ENCODE assay signal across 1 cellular context in the genomic region with DNA sequence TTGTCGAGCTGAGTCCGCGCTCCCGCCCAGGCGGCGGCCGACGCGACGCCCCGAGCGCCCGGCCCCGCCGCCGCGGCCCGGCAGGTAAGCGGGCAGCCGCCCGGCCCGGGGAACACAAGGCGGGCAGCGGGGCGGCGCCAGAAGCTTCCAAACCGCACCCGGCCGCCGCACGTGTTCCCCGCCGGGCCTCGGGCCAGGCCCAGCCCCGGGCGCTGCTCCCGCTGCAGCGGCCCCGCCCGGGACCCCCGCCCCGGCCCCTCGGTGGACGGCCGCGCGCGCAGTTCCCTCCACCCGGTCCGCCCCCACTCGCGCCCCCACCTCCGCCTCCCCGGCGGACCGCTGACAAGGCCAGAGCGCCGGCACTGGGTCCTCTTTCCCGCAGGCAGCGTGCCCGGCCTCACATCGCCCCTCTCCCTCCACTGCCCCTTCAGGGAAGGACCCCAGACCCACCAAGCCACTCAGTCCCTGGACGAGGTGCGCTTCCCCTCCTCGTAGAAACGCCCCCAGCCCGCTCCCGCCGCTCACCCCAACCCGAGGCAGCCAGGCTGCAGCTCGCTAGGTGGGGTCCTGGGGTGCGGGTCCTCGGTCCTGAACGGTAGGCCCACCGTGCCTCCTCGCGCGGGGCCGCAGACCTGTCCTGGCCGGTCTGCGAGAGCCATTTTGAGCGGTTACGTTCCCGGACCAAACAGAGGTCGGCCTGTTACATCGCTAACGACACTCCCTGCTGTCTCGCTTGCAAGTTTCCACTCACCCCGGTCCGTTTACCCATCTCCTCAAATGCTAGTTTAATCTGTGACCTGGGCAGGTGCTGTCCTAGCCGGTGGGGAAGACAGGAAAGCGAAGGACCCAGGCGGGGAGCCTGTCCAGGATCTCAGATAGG.
TF ChIP-seq lines count a peak whose summit lies in the region.

No MANE protein-coding gene starts in this region.

TF ChIP-seq in HepG2, 621 proteins besides CTCF, POLR2A, EP300 and RAD21 (continued from another document and continues in another):
- TF ChIP-seq, protein P1, sequence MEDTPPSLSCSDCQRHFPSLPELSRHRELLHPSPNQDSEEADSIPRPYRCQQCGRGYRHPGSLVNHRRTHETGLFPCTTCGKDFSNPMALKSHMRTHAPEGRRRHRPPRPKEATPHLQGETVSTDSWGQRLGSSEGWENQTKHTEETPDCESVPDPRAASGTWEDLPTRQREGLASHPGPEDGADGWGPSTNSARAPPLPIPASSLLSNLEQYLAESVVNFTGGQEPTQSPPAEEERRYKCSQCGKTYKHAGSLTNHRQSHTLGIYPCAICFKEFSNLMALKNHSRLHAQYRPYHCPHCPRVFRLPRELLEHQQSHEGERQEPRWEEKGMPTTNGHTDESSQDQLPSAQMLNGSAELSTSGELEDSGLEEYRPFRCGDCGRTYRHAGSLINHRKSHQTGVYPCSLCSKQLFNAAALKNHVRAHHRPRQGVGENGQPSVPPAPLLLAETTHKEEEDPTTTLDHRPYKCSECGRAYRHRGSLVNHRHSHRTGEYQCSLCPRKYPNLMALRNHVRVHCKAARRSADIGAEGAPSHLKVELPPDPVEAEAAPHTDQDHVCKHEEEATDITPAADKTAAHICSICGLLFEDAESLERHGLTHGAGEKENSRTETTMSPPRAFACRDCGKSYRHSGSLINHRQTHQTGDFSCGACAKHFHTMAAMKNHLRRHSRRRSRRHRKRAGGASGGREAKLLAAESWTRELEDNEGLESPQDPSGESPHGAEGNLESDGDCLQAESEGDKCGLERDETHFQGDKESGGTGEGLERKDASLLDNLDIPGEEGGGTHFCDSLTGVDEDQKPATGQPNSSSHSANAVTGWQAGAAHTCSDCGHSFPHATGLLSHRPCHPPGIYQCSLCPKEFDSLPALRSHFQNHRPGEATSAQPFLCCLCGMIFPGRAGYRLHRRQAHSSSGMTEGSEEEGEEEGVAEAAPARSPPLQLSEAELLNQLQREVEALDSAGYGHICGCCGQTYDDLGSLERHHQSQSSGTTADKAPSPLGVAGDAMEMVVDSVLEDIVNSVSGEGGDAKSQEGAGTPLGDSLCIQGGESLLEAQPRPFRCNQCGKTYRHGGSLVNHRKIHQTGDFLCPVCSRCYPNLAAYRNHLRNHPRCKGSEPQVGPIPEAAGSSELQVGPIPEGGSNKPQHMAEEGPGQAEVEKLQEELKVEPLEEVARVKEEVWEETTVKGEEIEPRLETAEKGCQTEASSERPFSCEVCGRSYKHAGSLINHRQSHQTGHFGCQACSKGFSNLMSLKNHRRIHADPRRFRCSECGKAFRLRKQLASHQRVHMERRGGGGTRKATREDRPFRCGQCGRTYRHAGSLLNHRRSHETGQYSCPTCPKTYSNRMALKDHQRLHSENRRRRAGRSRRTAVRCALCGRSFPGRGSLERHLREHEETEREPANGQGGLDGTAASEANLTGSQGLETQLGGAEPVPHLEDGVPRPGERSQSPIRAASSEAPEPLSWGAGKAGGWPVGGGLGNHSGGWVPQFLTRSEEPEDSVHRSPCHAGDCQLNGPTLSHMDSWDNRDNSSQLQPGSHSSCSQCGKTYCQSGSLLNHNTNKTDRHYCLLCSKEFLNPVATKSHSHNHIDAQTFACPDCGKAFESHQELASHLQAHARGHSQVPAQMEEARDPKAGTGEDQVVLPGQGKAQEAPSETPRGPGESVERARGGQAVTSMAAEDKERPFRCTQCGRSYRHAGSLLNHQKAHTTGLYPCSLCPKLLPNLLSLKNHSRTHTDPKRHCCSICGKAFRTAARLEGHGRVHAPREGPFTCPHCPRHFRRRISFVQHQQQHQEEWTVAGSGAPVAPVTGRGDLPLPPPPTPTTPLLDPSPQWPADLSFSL (CRISPR knock-in tag; IDR thresholded peaks at IDR 0.05): no peak
- TF ChIP-seq, protein P2, sequence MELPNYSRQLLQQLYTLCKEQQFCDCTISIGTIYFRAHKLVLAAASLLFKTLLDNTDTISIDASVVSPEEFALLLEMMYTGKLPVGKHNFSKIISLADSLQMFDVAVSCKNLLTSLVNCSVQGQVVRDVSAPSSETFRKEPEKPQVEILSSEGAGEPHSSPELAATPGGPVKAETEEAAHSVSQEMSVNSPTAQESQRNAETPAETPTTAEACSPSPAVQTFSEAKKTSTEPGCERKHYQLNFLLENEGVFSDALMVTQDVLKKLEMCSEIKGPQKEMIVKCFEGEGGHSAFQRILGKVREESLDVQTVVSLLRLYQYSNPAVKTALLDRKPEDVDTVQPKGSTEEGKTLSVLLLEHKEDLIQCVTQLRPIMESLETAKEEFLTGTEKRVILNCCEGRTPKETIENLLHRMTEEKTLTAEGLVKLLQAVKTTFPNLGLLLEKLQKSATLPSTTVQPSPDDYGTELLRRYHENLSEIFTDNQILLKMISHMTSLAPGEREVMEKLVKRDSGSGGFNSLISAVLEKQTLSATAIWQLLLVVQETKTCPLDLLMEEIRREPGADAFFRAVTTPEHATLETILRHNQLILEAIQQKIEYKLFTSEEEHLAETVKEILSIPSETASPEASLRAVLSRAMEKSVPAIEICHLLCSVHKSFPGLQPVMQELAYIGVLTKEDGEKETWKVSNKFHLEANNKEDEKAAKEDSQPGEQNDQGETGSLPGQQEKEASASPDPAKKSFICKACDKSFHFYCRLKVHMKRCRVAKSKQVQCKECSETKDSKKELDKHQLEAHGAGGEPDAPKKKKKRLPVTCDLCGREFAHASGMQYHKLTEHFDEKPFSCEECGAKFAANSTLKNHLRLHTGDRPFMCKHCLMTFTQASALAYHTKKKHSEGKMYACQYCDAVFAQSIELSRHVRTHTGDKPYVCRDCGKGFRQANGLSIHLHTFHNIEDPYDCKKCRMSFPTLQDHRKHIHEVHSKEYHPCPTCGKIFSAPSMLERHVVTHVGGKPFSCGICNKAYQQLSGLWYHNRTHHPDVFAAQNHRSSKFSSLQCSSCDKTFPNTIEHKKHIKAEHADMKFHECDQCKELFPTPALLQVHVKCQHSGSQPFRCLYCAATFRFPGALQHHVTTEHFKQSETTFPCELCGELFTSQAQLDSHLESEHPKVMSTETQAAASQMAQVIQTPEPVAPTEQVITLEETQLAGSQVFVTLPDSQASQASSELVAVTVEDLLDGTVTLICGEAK (IDR thresholded peaks at IDR 0.05): no peak
- TF ChIP-seq, protein P2 (CRISPR knock-in tag; IDR thresholded peaks at IDR 0.05): no peak
- no peak for TF ChIP-seq ZNF230 (CRISPR knock-in tag; IDR thresholded peaks at IDR 0.05)
- no peak for TF ChIP-seq NBN (conservative IDR thresholded peaks at IDR 0.05)
- TF ChIP-seq CREB1 (IDR thresholded peaks at IDR 0.05): no peak
- no peak for TF ChIP-seq CREB1 (CRISPR knock-in tag; IDR thresholded peaks at IDR 0.05)
- TF ChIP-seq ARID2 (CRISPR knock-in tag; IDR thresholded peaks at IDR 0.05; ENCODE audit: borderline replicate concordance): no peak
- TF ChIP-seq NFKB2 (CRISPR knock-in tag; IDR thresholded peaks at IDR 0.05; ENCODE audit: borderline replicate concordance): 0 out of 2 replicates have a peak, but pooled peaks have one; percentile 9
- TF ChIP-seq ZSCAN20 (CRISPR knock-in tag; IDR thresholded peaks at IDR 0.05; ENCODE audit: borderline replicate concordance): no peak
- no peak for TF ChIP-seq KDM1A (CRISPR knock-in tag; IDR thresholded peaks at IDR 0.05)
- TF ChIP-seq TGIF2 (CRISPR knock-in tag; IDR thresholded peaks at IDR 0.05): no peak
- no peak for TF ChIP-seq ZNF546 (CRISPR knock-in tag; conservative IDR thresholded peaks at IDR 0.05)
- TF ChIP-seq ZBTB21 (CRISPR knock-in tag; IDR thresholded peaks at IDR 0.05): no peak
- TF ChIP-seq FOXO1 (CRISPR knock-in tag; IDR thresholded peaks at IDR 0.05): no peak
- TF ChIP-seq, protein P3, sequence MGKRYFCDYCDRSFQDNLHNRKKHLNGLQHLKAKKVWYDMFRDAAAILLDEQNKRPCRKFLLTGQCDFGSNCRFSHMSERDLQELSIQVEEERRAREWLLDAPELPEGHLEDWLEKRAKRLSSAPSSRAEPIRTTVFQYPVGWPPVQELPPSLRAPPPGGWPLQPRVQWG (CRISPR knock-in tag; IDR thresholded peaks at IDR 0.05; ENCODE audit: borderline replicate concordance, low read depth): no peak
- no peak for TF ChIP-seq ASH2L (IDR thresholded peaks at IDR 0.05; ENCODE audit: insufficient read length, low read depth, low read length)
- TF ChIP-seq, protein P4, sequence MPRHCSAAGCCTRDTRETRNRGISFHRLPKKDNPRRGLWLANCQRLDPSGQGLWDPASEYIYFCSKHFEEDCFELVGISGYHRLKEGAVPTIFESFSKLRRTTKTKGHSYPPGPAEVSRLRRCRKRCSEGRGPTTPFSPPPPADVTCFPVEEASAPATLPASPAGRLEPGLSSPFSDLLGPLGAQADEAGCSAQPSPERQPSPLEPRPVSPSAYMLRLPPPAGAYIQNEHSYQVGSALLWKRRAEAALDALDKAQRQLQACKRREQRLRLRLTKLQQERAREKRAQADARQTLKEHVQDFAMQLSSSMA (CRISPR knock-in tag; IDR thresholded peaks at IDR 0.05): peak; percentile 45; the same call in 1 of the 2 replicates
- 0 out of 2 replicates have a peak, but pooled peaks have one; percentile 1 for TF ChIP-seq DMAP1 (CRISPR knock-in tag; IDR thresholded peaks at IDR 0.05)
- TF ChIP-seq, protein P5, sequence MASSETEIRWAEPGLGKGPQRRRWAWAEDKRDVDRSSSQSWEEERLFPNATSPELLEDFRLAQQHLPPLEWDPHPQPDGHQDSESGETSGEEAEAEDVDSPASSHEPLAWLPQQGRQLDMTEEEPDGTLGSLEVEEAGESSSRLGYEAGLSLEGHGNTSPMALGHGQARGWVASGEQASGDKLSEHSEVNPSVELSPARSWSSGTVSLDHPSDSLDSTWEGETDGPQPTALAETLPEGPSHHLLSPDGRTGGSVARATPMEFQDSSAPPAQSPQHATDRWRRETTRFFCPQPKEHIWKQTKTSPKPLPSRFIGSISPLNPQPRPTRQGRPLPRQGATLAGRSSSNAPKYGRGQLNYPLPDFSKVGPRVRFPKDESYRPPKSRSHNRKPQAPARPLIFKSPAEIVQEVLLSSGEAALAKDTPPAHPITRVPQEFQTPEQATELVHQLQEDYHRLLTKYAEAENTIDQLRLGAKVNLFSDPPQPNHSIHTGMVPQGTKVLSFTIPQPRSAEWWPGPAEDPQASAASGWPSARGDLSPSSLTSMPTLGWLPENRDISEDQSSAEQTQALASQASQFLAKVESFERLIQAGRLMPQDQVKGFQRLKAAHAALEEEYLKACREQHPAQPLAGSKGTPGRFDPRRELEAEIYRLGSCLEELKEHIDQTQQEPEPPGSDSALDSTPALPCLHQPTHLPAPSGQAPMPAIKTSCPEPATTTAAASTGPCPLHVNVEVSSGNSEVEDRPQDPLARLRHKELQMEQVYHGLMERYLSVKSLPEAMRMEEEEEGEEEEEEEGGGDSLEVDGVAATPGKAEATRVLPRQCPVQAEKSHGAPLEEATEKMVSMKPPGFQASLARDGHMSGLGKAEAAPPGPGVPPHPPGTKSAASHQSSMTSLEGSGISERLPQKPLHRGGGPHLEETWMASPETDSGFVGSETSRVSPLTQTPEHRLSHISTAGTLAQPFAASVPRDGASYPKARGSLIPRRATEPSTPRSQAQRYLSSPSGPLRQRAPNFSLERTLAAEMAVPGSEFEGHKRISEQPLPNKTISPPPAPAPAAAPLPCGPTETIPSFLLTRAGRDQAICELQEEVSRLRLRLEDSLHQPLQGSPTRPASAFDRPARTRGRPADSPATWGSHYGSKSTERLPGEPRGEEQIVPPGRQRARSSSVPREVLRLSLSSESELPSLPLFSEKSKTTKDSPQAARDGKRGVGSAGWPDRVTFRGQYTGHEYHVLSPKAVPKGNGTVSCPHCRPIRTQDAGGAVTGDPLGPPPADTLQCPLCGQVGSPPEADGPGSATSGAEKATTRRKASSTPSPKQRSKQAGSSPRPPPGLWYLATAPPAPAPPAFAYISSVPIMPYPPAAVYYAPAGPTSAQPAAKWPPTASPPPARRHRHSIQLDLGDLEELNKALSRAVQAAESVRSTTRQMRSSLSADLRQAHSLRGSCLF (CRISPR knock-in tag; IDR thresholded peaks at IDR 0.05; ENCODE audit: borderline replicate concordance): no peak
- no peak for TF ChIP-seq TCF7L2 (IDR thresholded peaks at IDR 0.05; ENCODE audit: low read depth, low read length)
- TF ChIP-seq ZNF12 (CRISPR knock-in tag; IDR thresholded peaks at IDR 0.05): no peak
- TF ChIP-seq, protein P6, sequence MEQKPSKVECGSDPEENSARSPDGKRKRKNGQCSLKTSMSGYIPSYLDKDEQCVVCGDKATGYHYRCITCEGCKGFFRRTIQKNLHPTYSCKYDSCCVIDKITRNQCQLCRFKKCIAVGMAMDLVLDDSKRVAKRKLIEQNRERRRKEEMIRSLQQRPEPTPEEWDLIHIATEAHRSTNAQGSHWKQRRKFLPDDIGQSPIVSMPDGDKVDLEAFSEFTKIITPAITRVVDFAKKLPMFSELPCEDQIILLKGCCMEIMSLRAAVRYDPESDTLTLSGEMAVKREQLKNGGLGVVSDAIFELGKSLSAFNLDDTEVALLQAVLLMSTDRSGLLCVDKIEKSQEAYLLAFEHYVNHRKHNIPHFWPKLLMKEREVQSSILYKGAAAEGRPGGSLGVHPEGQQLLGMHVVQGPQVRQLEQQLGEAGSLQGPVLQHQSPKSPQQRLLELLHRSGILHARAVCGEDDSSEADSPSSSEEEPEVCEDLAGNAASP (CRISPR knock-in tag; IDR thresholded peaks at IDR 0.05; ENCODE audit: borderline replicate concordance): no peak
